In the genomic region with DNA sequence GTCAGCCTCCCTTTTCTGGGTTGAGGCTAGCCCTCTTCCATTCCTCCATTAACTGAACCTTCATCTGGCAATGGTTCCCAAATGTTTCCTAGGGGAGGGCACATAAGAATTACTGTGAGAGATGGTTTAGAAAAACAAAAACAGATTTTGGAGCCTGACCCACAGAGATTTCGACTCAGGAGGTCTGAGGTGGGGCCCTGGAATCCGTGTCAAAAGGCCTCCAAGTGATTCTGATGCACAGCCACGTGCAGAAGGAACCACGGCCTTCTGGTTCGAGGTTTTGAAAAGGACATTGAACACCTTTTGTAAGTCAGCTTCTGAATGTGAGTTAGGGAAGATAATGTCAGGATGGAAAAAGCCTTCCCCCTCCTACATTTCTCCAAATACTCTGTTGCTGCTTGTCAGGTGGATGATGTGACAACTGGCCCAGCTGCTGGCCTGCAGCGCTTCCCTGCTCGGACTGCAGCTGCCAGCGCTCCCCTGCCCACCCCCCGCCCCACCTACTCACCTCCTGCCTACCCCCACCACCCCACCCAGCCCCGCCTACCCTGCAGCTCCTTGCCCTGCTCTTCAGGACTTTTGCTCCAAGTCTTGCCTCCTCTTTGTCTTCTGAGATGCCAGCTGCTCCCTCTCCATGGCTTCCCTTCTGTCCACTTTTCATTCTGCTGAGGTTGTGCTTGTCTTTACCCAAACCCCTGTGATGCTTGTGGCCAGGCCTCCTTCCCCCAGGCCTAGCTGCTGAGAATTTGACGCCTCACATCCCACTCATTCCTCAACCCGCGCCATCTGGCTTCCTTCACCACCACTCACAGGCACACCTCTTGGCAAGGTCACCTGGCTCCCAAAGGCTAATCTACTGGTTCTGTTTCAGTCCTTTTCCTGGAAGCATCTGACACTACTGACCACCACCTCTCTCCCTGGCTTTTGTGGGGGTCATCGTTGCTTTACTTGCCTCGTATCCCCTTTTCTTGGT, we compare ENCODE assay signal across 14 cellular contexts. TPM values are rescaled to one million over a fixed set of nuclear protein-coding genes. Genes with fewer than 3 reads are reported as not detected.
A peak's percentile ranks its signal among the peaks of the same experiment; 100 is the strongest.
DNase-seq lines count a peak whose midpoint lies in the region; ATAC-seq and TF ChIP-seq lines count a peak whose summit lies in the region.
"Had no signal": no experiment of that assay in that cellular context is flagged by ENCODE, and none has a peak within 500 bp of the region (broad histone marks: within the 10 kb centered on the region; RNA-seq: fewer than 3 reads in every experiment).

No MANE protein-coding gene starts in this region.

- WGBS in GM23248 (ENCODE audit: low coverage in 1 of 2, low lambda C conversion rate in 2 of 2, missing lambda C conversion rate in 2 of 2), 2 experiments: 72 to 76% methylated on average over 12 to 15 of the region's 15 CpGs

- intact Hi-C loops in left ventricle myocardium inferior (cut with micrococcal nuclease): no loop called here

- no peaks in the 10 kb centered on the region for H4K20me1 ChIP-seq in GM23248 (ENCODE audit: insufficient read depth)

- H3K27me3 Mint-ChIP-seq in T-helper 17 cell: no peaks in the 10 kb centered on the region
- H3K27me3 Mint-ChIP-seq: activated naive CD4-positive, alpha-beta T cell treated with anti-CD3 and anti-CD28 coated beads, Interleukin-2, amount 50 U/mL, for 24 hours had no signal

- H3K27me3 ChIP-seq in GM23248 (replicated peaks; ENCODE audit: insufficient read depth) (no peaks in the 10 kb centered on the region), left ventricle myocardium inferior (ENCODE audit: low read depth) (no peaks in the 10 kb centered on the region)

- DNase-seq in GM23248: peak; percentile 39
- DNase-seq in T-helper 17 cell: no peak
- DNase-seq in left ventricle myocardium inferior: peak; percentile 77
- DNase-seq in stimulated activated effector memory CD8-positive, alpha-beta T cell treated with anti-CD3 and anti-CD28 coated beads, Interleukin-12 subunit alpha, Interleukin-12 subunit beta, amount 100 ng/mL, for 72 hours (ENCODE audit: low spot score in 2 of 2): no peak
- DNase-seq in islet precursor cell: no peak
- DNase-seq in stimulated activated CD4-positive, alpha-beta T cell treated with anti-CD3 and anti-CD28 coated beads, Interleukin-4, amount 100 ng/mL, for 1 hour: no peak
- no peak for DNase-seq in activated gamma-delta T cell treated with Interleukin-2 at 50 U/mL for 16 hours
- DNase-seq: activated CD4-positive, CD25-positive, alpha-beta regulatory T cell; DMS153; hypothalamus; NCI-H2081 treated with DMSO at 0.1 percent for 48 hours; stimulated activated naive CD4-positive, alpha-beta T cell treated with Interleukin-2 at 50 U/mL for 16 hours had no signal

- peaks cover 3% of the 10 kb centered on the region for H3K36me3 Mint-ChIP-seq in T-helper 17 cell (ENCODE audit: low read depth)
- H3K36me3 Mint-ChIP-seq in stimulated activated effector memory CD8-positive, alpha-beta T cell treated with anti-CD3 and anti-CD28 coated beads, Interleukin-12 subunit alpha, Interleukin-12 subunit beta, amount 100 ng/mL, for 72 hours: peaks cover 51% of the 10 kb centered on the region

- no peak for ATAC-seq in T-helper 17 cell
- peak; percentile 63 for ATAC-seq in stimulated activated effector memory CD8-positive, alpha-beta T cell treated with anti-CD3 and anti-CD28 coated beads, Interleukin-12 subunit alpha, Interleukin-12 subunit beta, amount 100 ng/mL, for 72 hours
- no peak for ATAC-seq in GM21381 (IDR thresholded peaks at IDR 0.05; ENCODE audit: unreplicated experiment)

- peak overlapping the region; percentile 78 for H3K4me3 Mint-ChIP-seq in T-helper 17 cell
- H3K4me3 Mint-ChIP-seq in stimulated activated effector memory CD8-positive, alpha-beta T cell treated with anti-CD3 and anti-CD28 coated beads, Interleukin-12 subunit alpha, Interleukin-12 subunit beta, amount 100 ng/mL, for 72 hours: peak overlapping the region; percentile 3
- H3K4me3 Mint-ChIP-seq: activated naive CD4-positive, alpha-beta T cell treated with anti-CD3 and anti-CD28 coated beads, Interleukin-2, amount 50 U/mL, for 24 hours had no signal

- H3K4me1 ChIP-seq in GM23248 (ENCODE audit: insufficient read depth): peaks cover 24% of the 10 kb centered on the region
- peaks cover 98% of the 10 kb centered on the region for H3K4me1 ChIP-seq in left ventricle myocardium inferior

- H2AFZ ChIP-seq in GM23248: no peak overlapping the region

- peaks cover 45% of the 10 kb centered on the region for H3K4me1 Mint-ChIP-seq in T-helper 17 cell
- peaks cover 67% of the 10 kb centered on the region for H3K4me1 Mint-ChIP-seq in stimulated activated effector memory CD8-positive, alpha-beta T cell treated with anti-CD3 and anti-CD28 coated beads, Interleukin-12 subunit alpha, Interleukin-12 subunit beta, amount 100 ng/mL, for 72 hours

- H3K36me3 ChIP-seq in GM23248 (ENCODE audit: low read depth) (no peaks in the 10 kb centered on the region), left ventricle myocardium inferior (no peaks in the 10 kb centered on the region)

- H3K9me2 ChIP-seq in GM23248 (ENCODE audit: insufficient read depth): no peaks in the 10 kb centered on the region

- no peak overlapping the region for H3K9ac ChIP-seq in GM23248

- peaks cover 99% of the 10 kb centered on the region for H3K79me2 ChIP-seq in GM23248 (ENCODE audit: insufficient read depth)

- peaks cover 24% of the 10 kb centered on the region for H3F3A ChIP-seq in GM23248 (ENCODE audit: insufficient read depth)

- no peak overlapping the region for H3K4me2 ChIP-seq in GM23248 (ENCODE audit: unreplicated experiment)

- no peaks in the 10 kb centered on the region for H3K9me3 ChIP-seq in GM23248 (ENCODE audit: low read depth)
- no peaks in the 10 kb centered on the region for H3K9me3 ChIP-seq in T-helper 17 cell (ENCODE audit: control insufficient read depth, low read length, poor library complexity, severe bottlenecking)
- no peaks in the 10 kb centered on the region for H3K9me3 ChIP-seq in left ventricle myocardium inferior (replicated peaks)

- peak overlapping the region; percentile 91 for H3K27ac Mint-ChIP-seq in T-helper 17 cell
- H3K27ac Mint-ChIP-seq in stimulated activated effector memory CD8-positive, alpha-beta T cell treated with anti-CD3 and anti-CD28 coated beads, Interleukin-12 subunit alpha, Interleukin-12 subunit beta, amount 100 ng/mL, for 72 hours: peak overlapping the region; percentile 83

- no peaks in the 10 kb centered on the region for H3K9me3 Mint-ChIP-seq in stimulated activated effector memory CD8-positive, alpha-beta T cell treated with anti-CD3 and anti-CD28 coated beads, Interleukin-12 subunit alpha, Interleukin-12 subunit beta, amount 100 ng/mL, for 72 hours
- H3K9me3 Mint-ChIP-seq: activated naive CD4-positive, alpha-beta T cell treated with anti-CD3 and anti-CD28 coated beads, Interleukin-2, amount 50 U/mL, for 24 hours had no signal

- H3K27ac ChIP-seq in GM23248 (no peak overlapping the region), left ventricle myocardium inferior (replicated peaks) (peak overlapping the region; percentile 95)

- TF ChIP-seq CTCF in left ventricle myocardium inferior (IDR thresholded peaks at IDR 0.05; ENCODE audit: borderline replicate concordance): no peak

- no peak overlapping the region for H3K4me3 ChIP-seq in GM23248
- peak overlapping the region; percentile 30 for H3K4me3 ChIP-seq in left ventricle myocardium inferior

- in situ Hi-C loops in GM23248 (cut with MboI): no loop called here

RNA-seq across cellular contexts. Expression of gene EHD4, which starts 6.6 kb away (rescaled TPM):
- 15.9 and 17.7 TPM in 2 replicates for total RNA-seq in GM23248 (2014; rRNA removed; shearing (Covaris generic))
- 18.7 and 21.0 TPM in 2 replicates for polyA plus RNA-seq in GM23248 (2016; fragmentation: Nextera tagmentation; extraction: Ambion mirVana)
- total RNA-seq in T-helper 17 cell (10 to 100 TPM; 57.6 to 79.9 TPM), left ventricle myocardium inferior (46.4 TPM)

RNA-seq across cellular contexts. Expression of gene PLA2G4E, which starts 55.1 kb away (rescaled TPM):
- total RNA-seq in GM23248 (2014; rRNA removed; shearing (Covaris generic)): not detected in 2 replicates
- polyA plus RNA-seq in GM23248 (2016; fragmentation: Nextera tagmentation; extraction: Ambion mirVana): not detected in 2 replicates
- not detected for total RNA-seq in T-helper 17 cell
- total RNA-seq in left ventricle myocardium inferior: not detected

Comparison
In these comparisons a context has a peak if more than half of its experiments do, and no peak if none do; other contexts are left out.
1. DNase-seq: peak in GM23248 (single experiment) and left ventricle myocardium inferior (single experiment); none in T-helper 17 cell (0 of 3), stimulated activated effector memory CD8-positive, alpha-beta T cell treated with anti-CD3 and anti-CD28 coated beads, Interleukin-12 subunit alpha, Interleukin-12 subunit beta, amount 100 ng/mL, for 72 hours (0 of 2), islet precursor cell (single experiment), stimulated activated CD4-positive, alpha-beta T cell treated with anti-CD3 and anti-CD28 coated beads, Interleukin-4, amount 100 ng/mL, for 1 hour (single experiment) and activated gamma-delta T cell treated with Interleukin-2 at 50 U/mL for 16 hours (single experiment).